Comparison of ENCODE assay signal across 7 cellular contexts in the genomic region with DNA sequence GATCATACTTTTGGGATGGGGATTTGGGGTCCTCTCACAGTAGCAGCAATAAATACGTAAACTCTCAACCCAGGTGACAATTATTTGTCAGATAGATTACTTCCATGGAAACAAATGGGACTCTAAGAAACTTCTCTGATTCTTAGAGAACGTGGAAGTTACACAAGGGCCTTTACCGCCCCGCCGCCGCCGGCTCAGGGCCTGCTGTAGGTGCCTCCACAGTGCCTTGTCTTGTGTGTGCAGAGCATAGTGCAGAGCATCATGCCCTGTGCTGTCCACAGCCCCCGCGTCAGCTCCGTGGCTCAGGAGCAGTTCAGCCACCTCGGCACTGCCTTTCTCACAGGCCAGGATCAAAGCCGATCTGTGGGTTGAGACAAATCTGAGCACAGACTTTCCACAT. TPM values are rescaled to one million over a fixed set of nuclear protein-coding genes. Genes with fewer than 3 reads are reported as not detected.
"Had no signal": no experiment of that assay in that cellular context is flagged by ENCODE, and none has a peak within 500 bp of the region (broad histone marks: within the 10 kb centered on the region; RNA-seq: fewer than 3 reads in every experiment).

No MANE protein-coding gene starts in this region.

- H3K4me3 ChIP-seq: GM23248, K562 had no signal

- DNase-seq: GM23248, GOT3, H9, HCEC 1CT, IMR-90 had no signal

- H3K27ac ChIP-seq: GM23248 had no signal

- H2AFZ ChIP-seq: GM23248 had no signal

- H3K9ac ChIP-seq: GM23248 had no signal

RNA-seq across cellular contexts. Expression of gene ANKRD35, which starts 11.0 kb away (rescaled TPM):
- total RNA-seq: H4 had no signal
